In genomic region chr5:179794171-179794570, GRCh38 we compare ENCODE assay signal across 10 cellular contexts. TPM values are rescaled to one million over a fixed set of nuclear protein-coding genes. Genes with fewer than 3 reads are reported as not detected.
DNase-seq lines count a peak whose midpoint lies in the region; ATAC-seq, FAIRE-seq and TF ChIP-seq lines count a peak whose summit lies in the region.
"Had no signal": no experiment of that assay in that cellular context is flagged by ENCODE, and none has a peak within 500 bp of the region (broad histone marks: within the 10 kb centered on the region; RNA-seq: fewer than 3 reads in every experiment).

No MANE protein-coding gene starts in this region.

- H3K27me3 ChIP-seq in left lung: no peaks in the 10 kb centered on the region

- POLR2A ChIA-PET in activated CD8-positive, alpha-beta T cell treated with anti-CD3 and anti-CD28 coated beads, Interleukin-2, amount 10 ng/mL, durations not matched to agents 7 days and 5 days (lab: Charles Lee): interaction anchor here (0.6 to 2.0 kb wide), 4 partner anchors 33 to 170 kb away, joined by 3 to 6 read pairs (median 4); partner anchors contain the start of gene HNRNPH1

- peak overlapping the region in 1 of 2 donors; percentile 65 for H3K4me3 ChIP-seq in left lung

- ATAC-seq in activated CD8-positive, alpha-beta T cell treated with anti-CD3 and anti-CD28 coated beads, Interleukin-2, amount 10 ng/mL, durations not matched to agents 7 days and 5 days: no peak
- ATAC-seq in left lung: no peak
- no peak for ATAC-seq in stimulated activated effector memory CD8-positive, alpha-beta T cell treated with anti-CD3 and anti-CD28 coated beads, Interleukin-12 subunit alpha, Interleukin-12 subunit beta, amount 100 ng/mL, for 72 hours

- H3K27ac ChIP-seq in left lung: peak overlapping the region; percentile 83

- peak overlapping the region; percentile 61 for H3K4me3 Mint-ChIP-seq in activated CD8-positive, alpha-beta T cell treated with anti-CD3 and anti-CD28 coated beads, Interleukin-2, amount 10 ng/mL, durations not matched to agents 7 days and 5 days
- peak overlapping the region; percentile 63 for H3K4me3 Mint-ChIP-seq in stimulated activated effector memory CD8-positive, alpha-beta T cell treated with anti-CD3 and anti-CD28 coated beads, Interleukin-12 subunit alpha, Interleukin-12 subunit beta, amount 100 ng/mL, for 72 hours

- H3K4me1 Mint-ChIP-seq in activated CD8-positive, alpha-beta T cell treated with anti-CD3 and anti-CD28 coated beads, Interleukin-2, amount 10 ng/mL, durations not matched to agents 7 days and 5 days (ENCODE audit: low read depth): peaks cover 35% of the 10 kb centered on the region
- H3K4me1 Mint-ChIP-seq in stimulated activated effector memory CD8-positive, alpha-beta T cell treated with anti-CD3 and anti-CD28 coated beads, Interleukin-12 subunit alpha, Interleukin-12 subunit beta, amount 100 ng/mL, for 72 hours: peaks cover 34% of the 10 kb centered on the region

- peaks cover 37 to 59% of the 10 kb centered on the region in 2 donors for H3K4me1 ChIP-seq in left lung

- no peak for DNase-seq in GM12891 (ENCODE audit: insufficient read length, low spot score)
- DNase-seq in activated CD8-positive, alpha-beta T cell treated with anti-CD3 and anti-CD28 coated beads, Interleukin-2, amount 10 ng/mL, durations not matched to agents 7 days and 5 days: no peak
- peak in 1 of 2 donors; percentile 25 for DNase-seq in left lung
- no peak for DNase-seq in stimulated activated effector memory CD8-positive, alpha-beta T cell treated with anti-CD3 and anti-CD28 coated beads, Interleukin-12 subunit alpha, Interleukin-12 subunit beta, amount 100 ng/mL, for 72 hours (ENCODE audit: low spot score in 2 of 2)
- DNase-seq in central memory CD4-positive, alpha-beta T cell: no peak
- DNase-seq in NCI-H1417 (lab: John Stamatoyannopoulos, UW): no peak
- DNase-seq in iPS-NIHi11 (ENCODE audit: low spot score): no peak
- DNase-seq in activated naive CD4-positive, alpha-beta T cell treated with anti-CD3 and anti-CD28 coated beads, Interleukin-2, amount 50 U/mL, for 16 hours: no peak
- DNase-seq: NCI-H524 treated with DMSO at 0.1 percent for 48 hours, SW 1271 had no signal

- no peak for TF ChIP-seq CTCF in left lung (IDR thresholded peaks at IDR 0.05)

- no peak for TF ChIP-seq POLR2A in GM12891 (IDR thresholded peaks at IDR 0.05; ENCODE audit: low read depth, low read length)

- FAIRE-seq in GM12891 (lab: Jason Lieb, UNC): peak; percentile 13

- CTCF ChIA-PET in activated CD8-positive, alpha-beta T cell treated with anti-CD3 and anti-CD28 coated beads, Interleukin-2, amount 10 ng/mL, durations not matched to agents 7 days and 5 days (lab: Charles Lee): interaction anchor here (1.1 to 6.3 kb wide), 4 partner anchors 8 to 32 kb away, joined by 3 to 48 read pairs (median 10); partner anchors contain the start of gene SQSTM1

- peak overlapping the region; percentile 82 for H3K27ac Mint-ChIP-seq in activated CD8-positive, alpha-beta T cell treated with anti-CD3 and anti-CD28 coated beads, Interleukin-2, amount 10 ng/mL, durations not matched to agents 7 days and 5 days
- H3K27ac Mint-ChIP-seq in stimulated activated effector memory CD8-positive, alpha-beta T cell treated with anti-CD3 and anti-CD28 coated beads, Interleukin-12 subunit alpha, Interleukin-12 subunit beta, amount 100 ng/mL, for 72 hours: peak overlapping the region; percentile 93

- peaks cover 0 to 23% of the 10 kb centered on the region in 2 donors for H3K36me3 ChIP-seq in left lung

- no peaks in the 10 kb centered on the region for H3K9me3 ChIP-seq in left lung

- H3K9me3 Mint-ChIP-seq in activated CD8-positive, alpha-beta T cell treated with anti-CD3 and anti-CD28 coated beads, Interleukin-2, amount 10 ng/mL, durations not matched to agents 7 days and 5 days (ENCODE audit: insufficient read depth): no peaks in the 10 kb centered on the region
- no peaks in the 10 kb centered on the region for H3K9me3 Mint-ChIP-seq in stimulated activated effector memory CD8-positive, alpha-beta T cell treated with anti-CD3 and anti-CD28 coated beads, Interleukin-12 subunit alpha, Interleukin-12 subunit beta, amount 100 ng/mL, for 72 hours

- intact Hi-C loops in left lung (cut with DNase I): no loop called here

- no peaks in the 10 kb centered on the region for H3K27me3 Mint-ChIP-seq in activated CD8-positive, alpha-beta T cell treated with anti-CD3 and anti-CD28 coated beads, Interleukin-2, amount 10 ng/mL, durations not matched to agents 7 days and 5 days (ENCODE audit: low read depth)

- H3K36me3 Mint-ChIP-seq in activated CD8-positive, alpha-beta T cell treated with anti-CD3 and anti-CD28 coated beads, Interleukin-2, amount 10 ng/mL, durations not matched to agents 7 days and 5 days (ENCODE audit: low read depth): peaks cover 17% of the 10 kb centered on the region
- peaks cover 41% of the 10 kb centered on the region for H3K36me3 Mint-ChIP-seq in stimulated activated effector memory CD8-positive, alpha-beta T cell treated with anti-CD3 and anti-CD28 coated beads, Interleukin-12 subunit alpha, Interleukin-12 subunit beta, amount 100 ng/mL, for 72 hours

TF ChIP-seq in GM12891, 5 proteins besides CTCF, POLR2A, EP300 and RAD21:
- TF ChIP-seq POU2F2 (IDR thresholded peaks at IDR 0.05; ENCODE audit: low read depth, low read length) (no peak), POLR2AphosphoS5 (IDR thresholded peaks at IDR 0.05; ENCODE audit: low read depth, low read length) (no peak), SPI1 (IDR thresholded peaks at IDR 0.05; ENCODE audit: low read depth, low read length) (no peak), PAX5 (IDR thresholded peaks at IDR 0.05; ENCODE audit: insufficient read depth, low read length, severe bottlenecking) (no peak), TAF1 (IDR thresholded peaks at IDR 0.05; ENCODE audit: low read depth, low read length) (no peak)

RNA-seq across cellular contexts. Expression of gene LTC4S, which starts 0.4 kb away (rescaled TPM):
- polyA plus RNA-seq in GM12891 (2012; ENCODE audit: low read depth, missing spikeins): not detected
- total RNA-seq in activated CD8-positive, alpha-beta T cell treated with anti-CD3 and anti-CD28 coated beads, Interleukin-2, amount 10 ng/mL, durations not matched to agents 7 days and 5 days: 1 to 10 TPM; 3.7 to 3.8 TPM
- total RNA-seq in left lung: 10 to 100 TPM; 16.4 to 19.6 TPM

RNA-seq across cellular contexts. Expression of gene MGAT4B, which starts 12.5 kb away (rescaled TPM):
- 27.7 TPM for polyA plus RNA-seq in GM12891 (2012; ENCODE audit: low read depth, missing spikeins)
- 100 to 1,000 TPM in 1 of 2 experiments, 10 to 100 TPM in 1; 85.9 to 103 TPM for total RNA-seq in activated CD8-positive, alpha-beta T cell treated with anti-CD3 and anti-CD28 coated beads, Interleukin-2, amount 10 ng/mL, durations not matched to agents 7 days and 5 days
- total RNA-seq in left lung: 100 to 1,000 TPM; 142 to 191 TPM

RNA-seq across cellular contexts. Expression of gene SQSTM1, which starts 26.5 kb away (rescaled TPM):
- 108 TPM for polyA plus RNA-seq in GM12891 (2012; ENCODE audit: low read depth, missing spikeins)
- total RNA-seq in activated CD8-positive, alpha-beta T cell treated with anti-CD3 and anti-CD28 coated beads, Interleukin-2, amount 10 ng/mL, durations not matched to agents 7 days and 5 days: 100 to 1,000 TPM in 1 of 2 experiments, 10 to 100 TPM in 1; 100.0 to 102 TPM
- 100 to 1,000 TPM; 505 to 637 TPM for total RNA-seq in left lung

Comparison
In these comparisons a context has a peak if more than half of its experiments do, and no peak if none do; other contexts are left out.
1. RNA of gene SQSTM1, which starts 26.5 kb away (total RNA-seq): 505 to 637 TPM in left lung; 100.0 to 102 TPM in activated CD8-positive, alpha-beta T cell treated with anti-CD3 and anti-CD28 coated beads, Interleukin-2, amount 10 ng/mL, durations not matched to agents 7 days and 5 days; every median in the first group is over 4 times any median in the second.